In the genomic region with DNA sequence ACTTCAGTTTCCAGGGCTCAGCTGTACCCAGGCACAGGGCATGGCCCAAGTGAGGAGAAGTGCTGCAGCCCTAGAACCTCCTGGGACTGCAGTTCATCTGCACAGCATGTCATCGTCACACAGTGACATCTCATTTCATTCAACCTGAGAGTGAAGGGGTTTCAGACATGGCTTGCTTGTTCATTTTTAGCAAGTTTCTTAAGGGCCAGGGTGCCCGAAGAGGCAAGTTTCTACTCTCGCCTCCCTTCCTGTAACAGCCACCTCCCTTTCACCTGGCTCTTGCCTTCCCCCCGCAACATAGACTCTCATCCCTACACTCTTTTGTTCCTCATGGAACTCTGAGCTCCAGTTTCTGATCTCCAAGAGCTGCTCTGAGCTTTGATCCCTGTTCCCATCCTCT, we compare ENCODE assay signal across 15 cellular contexts.
DNase-seq lines count a peak whose midpoint lies in the region; ATAC-seq and TF ChIP-seq lines count a peak whose summit lies in the region.
"Had no signal": no experiment of that assay in that cellular context is flagged by ENCODE, and none has a peak within 500 bp of the region (broad histone marks: within the 10 kb centered on the region; RNA-seq: fewer than 3 reads in every experiment).

No MANE protein-coding gene starts in this region.

- peaks cover 2% of the 10 kb centered on the region for H4K20me1 ChIP-seq in mammary epithelial cell (ENCODE audit: insufficient read depth, low read length)

- TF ChIP-seq CTCF in mammary epithelial cell (conservative IDR thresholded peaks at IDR 0.05 in 1 of 2, IDR thresholded peaks at IDR 0.05 in 1 of 2; ENCODE audit: extremely low read depth in 1 of 2, insufficient read depth in 1 of 2, low read depth in 1 of 2, low read length in 2 of 2), result no peak
- no peak for TF ChIP-seq CTCF in nephron progenitor cell (IDR thresholded peaks at IDR 0.05)

- no peaks in the 10 kb centered on the region for H3K36me3 ChIP-seq in mammary epithelial cell (ENCODE audit: insufficient read depth, low read length)
- H3K36me3 ChIP-seq: gastroesophageal sphincter, right lobe of liver had no signal

- dilution Hi-C loops in mammary epithelial cell (cut with HindIII; ENCODE audit: low sequenced_read_pairs), result no loop called here

- no peak overlapping the region for H3K9ac ChIP-seq in mammary epithelial cell (ENCODE audit: insufficient read depth, low read length)

- H3K27me3 ChIP-seq in mammary epithelial cell (ENCODE audit: insufficient read depth, low read length), result no peaks in the 10 kb centered on the region
- H3K27me3 ChIP-seq: gastroesophageal sphincter, right lobe of liver had no signal

- BruUV-seq in mammary epithelial cell (replicated peaks; lab: Mats Ljungman, UMichigan), result no TSS peak

- H2AFZ ChIP-seq in mammary epithelial cell (ENCODE audit: low read depth, low read length), result no peak overlapping the region
- H2AFZ ChIP-seq: PC-9 had no signal

- WGBS in mammary epithelial cell (ENCODE audit: low coverage, missing lambda C conversion rate), result 95% methylated on average over 4 of the region's 4 CpGs

- no peak for DNase-seq in natural killer cell treated with Interleukin-12 subunit alpha and Interleukin-12 subunit beta and Interleukin-15 and Interleukin-18, amount 100 ng/mL, for 72 hours (ENCODE audit: low spot score)
- DNase-seq in mammary epithelial cell, result no peak
- no peak for DNase-seq in NCI-H510A (lab: John Stamatoyannopoulos, UW)
- no peak for DNase-seq in nephron progenitor cell
- DNase-seq: activated effector memory CD4-positive, alpha-beta T cell treated with Interleukin-2 at 50 U/mL for 16 hours; DMS 273 treated with DMSO at 0.1 percent for 48 hours; NCI-H1092; PC-9; right lobe of liver had no signal

- peaks cover 36 to 51% of the 10 kb centered on the region in 2 donors for H3K4me1 Mint-ChIP-seq in natural killer cell treated with Interleukin-12 subunit alpha and Interleukin-12 subunit beta and Interleukin-15 and Interleukin-18, amount 100 ng/mL, for 72 hours (ENCODE audit: low read depth in 2 of 2)
- H3K4me1 Mint-ChIP-seq in nephron progenitor cell, result peaks cover 40% of the 10 kb centered on the region

- CTCF ChIA-PET in mammary epithelial cell (lab: Charles Lee; ENCODE audit: low non-redundant PET), result no interaction called here

- no peak overlapping the region for H3K4me3 ChIP-seq in mammary epithelial cell (replicated peaks in 1 of 3; ENCODE audit: insufficient read depth in 1 of 3, low read depth in 2 of 3, low read length in 3 of 3)
- H3K4me3 ChIP-seq: gastroesophageal sphincter, PC-9, right lobe of liver had no signal

- H3K36me3 Mint-ChIP-seq in natural killer cell treated with Interleukin-12 subunit alpha and Interleukin-12 subunit beta and Interleukin-15 and Interleukin-18, amount 100 ng/mL, for 72 hours, result no peaks in the 10 kb centered on the region
- no peaks in the 10 kb centered on the region for H3K36me3 Mint-ChIP-seq in nephron progenitor cell (ENCODE audit: low read depth)
- H3K36me3 Mint-ChIP-seq: mesothelial cell of epicardium had no signal

- ATAC-seq in GM18870 (IDR thresholded peaks at IDR 0.05; ENCODE audit: unreplicated experiment), result peak; percentile 75
- ATAC-seq in GM21515 (IDR thresholded peaks at IDR 0.05; ENCODE audit: unreplicated experiment), result peak; percentile 89
- ATAC-seq in HG03095 (IDR thresholded peaks at IDR 0.05; ENCODE audit: unreplicated experiment), result peak; percentile 86
- ATAC-seq in natural killer cell treated with Interleukin-12 subunit alpha and Interleukin-12 subunit beta and Interleukin-15 and Interleukin-18, amount 100 ng/mL, for 72 hours, result peak in 1 of 2 donors; percentile 41
- ATAC-seq: gastroesophageal sphincter, HCT116 had no signal

- peak overlapping the region; percentile 26 to 65 for H3K27ac Mint-ChIP-seq in natural killer cell treated with Interleukin-12 subunit alpha and Interleukin-12 subunit beta and Interleukin-15 and Interleukin-18, amount 100 ng/mL, for 72 hours
- H3K27ac Mint-ChIP-seq in nephron progenitor cell, result no peak overlapping the region
- H3K27ac Mint-ChIP-seq: mesothelial cell of epicardium had no signal

- peaks cover 38% of the 10 kb centered on the region for H3K79me2 ChIP-seq in mammary epithelial cell (ENCODE audit: insufficient read depth, low read length)

- no peak overlapping the region for H3K27ac ChIP-seq in mammary epithelial cell (ENCODE audit: insufficient read depth, low read depth, low read length)
- H3K27ac ChIP-seq: PC-9 had no signal

- H3K9me3 Mint-ChIP-seq in natural killer cell treated with Interleukin-12 subunit alpha and Interleukin-12 subunit beta and Interleukin-15 and Interleukin-18, amount 100 ng/mL, for 72 hours, result no peaks in the 10 kb centered on the region
- H3K9me3 Mint-ChIP-seq in nephron progenitor cell, result no peaks in the 10 kb centered on the region
- H3K9me3 Mint-ChIP-seq: mesothelial cell of epicardium had no signal

- no peaks in the 10 kb centered on the region for H3K27me3 Mint-ChIP-seq in natural killer cell treated with Interleukin-12 subunit alpha and Interleukin-12 subunit beta and Interleukin-15 and Interleukin-18, amount 100 ng/mL, for 72 hours
- H3K27me3 Mint-ChIP-seq in nephron progenitor cell (ENCODE audit: low read depth, poor library complexity), result peaks cover 4% of the 10 kb centered on the region

- H3K4me3 Mint-ChIP-seq in natural killer cell treated with Interleukin-12 subunit alpha and Interleukin-12 subunit beta and Interleukin-15 and Interleukin-18, amount 100 ng/mL, for 72 hours, result peak overlapping the region; percentile 31
- no peak overlapping the region for H3K4me3 Mint-ChIP-seq in nephron progenitor cell
- H3K4me3 Mint-ChIP-seq: mesothelial cell of epicardium had no signal

- in situ Hi-C loops in mammary epithelial cell (cut with MboI; ENCODE audit: low sequenced_read_pairs in 2 of 2), result no loop called here

- intact Hi-C loops in mammary epithelial cell (cut with micrococcal nuclease), result loop anchor here (10.0 kb wide), 1 partner anchor 170 kb away; no protein-coding TSS in a partner anchor

- H3K4me2 ChIP-seq in mammary epithelial cell (ENCODE audit: insufficient read depth, low read depth, low read length), result no peak overlapping the region
- H3K4me2 ChIP-seq: PC-9 had no signal

- peaks cover 8% of the 10 kb centered on the region for H3K4me1 ChIP-seq in mammary epithelial cell (ENCODE audit: insufficient read depth, low read length)

- H3K9me3 ChIP-seq in mammary epithelial cell (replicated peaks; ENCODE audit: insufficient read depth, low read length), result no peaks in the 10 kb centered on the region
- H3K9me3 ChIP-seq: gastroesophageal sphincter, right lobe of liver had no signal
